In the genomic region with DNA sequence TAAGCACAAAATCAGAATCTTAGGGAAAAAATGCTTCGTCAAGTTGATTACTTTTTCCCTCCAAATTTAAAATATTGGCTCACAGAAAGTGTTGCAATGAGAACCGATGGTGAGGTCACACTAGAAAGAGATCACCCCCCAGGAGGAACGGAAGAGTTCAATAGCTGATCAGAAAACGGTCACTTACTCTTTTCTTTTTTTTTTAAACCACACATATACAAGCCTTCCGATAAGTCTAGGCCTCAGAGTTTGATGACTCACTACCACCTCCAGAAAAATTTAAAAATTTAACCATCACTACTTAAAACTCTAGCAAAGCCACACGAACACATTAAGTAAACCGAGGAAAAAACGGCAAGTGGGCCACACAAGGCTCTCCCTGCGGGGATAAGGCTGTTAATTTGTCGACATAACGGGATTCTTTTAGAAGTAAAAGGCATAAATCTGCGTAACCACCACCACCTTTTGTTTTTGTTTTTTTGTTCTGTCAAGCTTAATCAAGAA, we compare ENCODE assay signal across 8 cellular contexts. TPM values are rescaled to one million over a fixed set of nuclear protein-coding genes. Genes with fewer than 3 reads are reported as not detected.
DNase-seq lines count a peak whose midpoint lies in the region; ATAC-seq and TF ChIP-seq lines count a peak whose summit lies in the region.

No MANE protein-coding gene starts in this region.

- peak overlapping the region; percentile 95 for H3K4me2 ChIP-seq in osteoblast (ENCODE audit: insufficient read depth, low read length)

- peak overlapping the region; percentile 97 for H3K27ac Mint-ChIP-seq in endothelial cell (ENCODE audit: unreplicated experiment)

- H3K27ac ChIP-seq in RWPE1 (peak overlapping the region; percentile 92), osteoblast (ENCODE audit: low read depth, low read length) (peak overlapping the region; percentile 93)

- no peaks in the 10 kb centered on the region for H3K9me3 Mint-ChIP-seq in endothelial cell (ENCODE audit: unreplicated experiment)

- no peak for DNase-seq in RWPE1 (ENCODE audit: low spot score)
- no peak for DNase-seq in endothelial cell (ENCODE audit: low spot score)
- DNase-seq in osteoblast (ENCODE audit: insufficient read length, low spot score, missing footprints) = peak; percentile 95
- no peak for DNase-seq in posterior cingulate gyrus
- DNase-seq in NCI-H510A treated with DMSO at 0.1 percent for 48 hours (lab: John Stamatoyannopoulos, UW) = no peak
- DNase-seq in hippocampal formation (lab: John Stamatoyannopoulos, UW) = no peak

- no peak for ATAC-seq in HG02642 (IDR thresholded peaks at IDR 0.05; ENCODE audit: poor library complexity, unreplicated experiment)

- H3K27me3 ChIP-seq in osteoblast (ENCODE audit: insufficient read depth, low read length) = no peaks in the 10 kb centered on the region

- H2AFZ ChIP-seq in osteoblast (ENCODE audit: low read length) = no peak overlapping the region

- CTCF ChIA-PET in RWPE1 (lab: Yijun Ruan, JAX) = interaction anchor here (0.6 to 0.9 kb wide), 3 partner anchors 14 to 112 kb away, joined by 3 to 4 read pairs (median 3); no protein-coding TSS in a partner anchor

- POLR2A ChIA-PET in RWPE1 (lab: Yijun Ruan, JAX; ENCODE audit: low non-redundant PET) = no interaction called here

- H3K4me3 Mint-ChIP-seq in endothelial cell (ENCODE audit: unreplicated experiment) = peak overlapping the region; percentile 99

- H3K36me3 ChIP-seq in osteoblast (ENCODE audit: insufficient read depth, low read length) = peaks cover 34% of the 10 kb centered on the region

- H3K4me3 ChIP-seq in GM12875 (ENCODE audit: low read depth, low read length) = peak overlapping the region; percentile 74
- H3K4me3 ChIP-seq in osteoblast (ENCODE audit: insufficient read depth, low read length) = peak overlapping the region; percentile 96

- H3K36me3 Mint-ChIP-seq in endothelial cell (ENCODE audit: low read depth, unreplicated experiment) = peaks cover 12% of the 10 kb centered on the region

- H4K20me1 ChIP-seq in osteoblast (ENCODE audit: insufficient read depth, low read length) = peaks cover 52% of the 10 kb centered on the region

- H3K9me3 ChIP-seq in osteoblast (ENCODE audit: low read depth, low read length) = no peaks in the 10 kb centered on the region

- peaks cover 50% of the 10 kb centered on the region for H3K4me1 ChIP-seq in osteoblast (ENCODE audit: insufficient read depth, low read length)

- H3K4me1 Mint-ChIP-seq in endothelial cell (ENCODE audit: unreplicated experiment) = peaks cover 13% of the 10 kb centered on the region

- peaks cover 14% of the 10 kb centered on the region for H3K27me3 Mint-ChIP-seq in endothelial cell (ENCODE audit: unreplicated experiment)

- intact Hi-C loops in posterior cingulate gyrus (cut with DNase I) = no loop called here

- no peak for TF ChIP-seq CTCF in GM12875 (IDR thresholded peaks at IDR 0.05; ENCODE audit: borderline replicate concordance, insufficient read depth, low read depth, low read length)
- no peak for TF ChIP-seq CTCF in RWPE1 (conservative IDR thresholded peaks at IDR 0.05; ENCODE audit: low read depth)
- TF ChIP-seq CTCF in endothelial cell (IDR thresholded peaks at IDR 0.05; ENCODE audit: unreplicated experiment) = no peak
- no peak for TF ChIP-seq CTCF in osteoblast (IDR thresholded peaks at IDR 0.05; ENCODE audit: extremely low read depth, low read depth, low read length)

- peaks cover 62% of the 10 kb centered on the region for H3K79me2 ChIP-seq in osteoblast (ENCODE audit: insufficient read depth, low read length)

RNA-seq across cellular contexts. Expression of gene SURF4, which starts 1.2 kb away (rescaled TPM):
- 169 TPM for total RNA-seq in endothelial cell (ENCODE audit: unreplicated experiment)
- 366 and 392 TPM in 2 replicates for total RNA-seq in osteoblast

RNA-seq across cellular contexts. Expression of gene STKLD1, which starts 1.5 kb away (rescaled TPM):
- total RNA-seq in endothelial cell (ENCODE audit: unreplicated experiment) (0.64 TPM), osteoblast (0.72 and 1.2 TPM in 2 replicates)

RNA-seq across cellular contexts. Expression of gene SURF2, which starts 18.3 kb away (rescaled TPM):
- 11.9 TPM for total RNA-seq in endothelial cell (ENCODE audit: unreplicated experiment)
- 10.3 and 15.2 TPM in 2 replicates for total RNA-seq in osteoblast

RNA-seq across cellular contexts. Expression of gene SURF1, which starts 18.4 kb away (rescaled TPM):
- total RNA-seq in endothelial cell (ENCODE audit: unreplicated experiment) (36.2 TPM), osteoblast (21.0 and 24.8 TPM in 2 replicates)

RNA-seq across cellular contexts. Expression of gene RPL7A, which starts 26.6 kb away (rescaled TPM):
- total RNA-seq in endothelial cell (ENCODE audit: unreplicated experiment) (2,006 TPM), osteoblast (1,638 and 1,763 TPM in 2 replicates)
